Comparison of ENCODE assay signal across 30 cellular contexts in genomic region chr10:103499881-103500280, GRCh38. TPM values are rescaled to one million over a fixed set of nuclear protein-coding genes. Genes with fewer than 3 reads are reported as not detected.
A peak's percentile ranks its signal among the peaks of the same experiment; 100 is the strongest.
DNase-seq lines count a peak whose midpoint lies in the region; ATAC-seq, FAIRE-seq and TF ChIP-seq lines count a peak whose summit lies in the region.
"Had no signal": no experiment of that assay in that cellular context is flagged by ENCODE, and none has a peak within 500 bp of the region (broad histone marks: within the 10 kb centered on the region; RNA-seq: fewer than 3 reads in every experiment).

No MANE protein-coding gene starts in this region.

- no peaks in the 10 kb centered on the region for H3K36me3 Mint-ChIP-seq in type B pancreatic cell

- no peaks in the 10 kb centered on the region for H3K79me2 ChIP-seq in K562 (ENCODE audit: control insufficient read depth, insufficient read depth, low read length)

- H3K9me3 ChIP-seq in right atrium auricular region (no peaks in the 10 kb centered on the region), K562 (replicated peaks; ENCODE audit: control insufficient read depth, insufficient read depth, low read depth, low read length) (no peaks in the 10 kb centered on the region)
- H3K9me3 ChIP-seq: adrenal gland, colonic mucosa, left ventricle myocardium inferior, prostate gland, transverse colon had no signal

- intact Hi-C loops in cardiac septum (cut with DNase I) (no loop called here), K562 (cut with micrococcal nuclease) (loop anchor here (5.0 kb wide), 1 partner anchor 42 kb away; no protein-coding TSS in a partner anchor)

- TF ChIP-seq POLR2A in K562 (conservative IDR thresholded peaks at IDR 0.05): no peak

- no peak for TF ChIP-seq CTCF in right atrium auricular region (IDR thresholded peaks at IDR 0.05)
- no peak for TF ChIP-seq CTCF in K562 (IDR thresholded peaks at IDR 0.05 in 2 of 3, conservative IDR thresholded peaks at IDR 0.05 in 1 of 3; ENCODE audit: insufficient read depth in 2 of 3, low read depth in 1 of 3, low read length in 3 of 3)
- no peak for TF ChIP-seq CTCF in type B pancreatic cell (conservative IDR thresholded peaks at IDR 0.05)

- peaks cover 31% of the 10 kb centered on the region for H3K27me3 Mint-ChIP-seq in type B pancreatic cell

- H3K4me3 Mint-ChIP-seq in type B pancreatic cell: peak overlapping the region; percentile 37
- H3K4me3 Mint-ChIP-seq: activated CD4-positive, alpha-beta T cell treated with anti-CD3 and anti-CD28 coated beads, Interleukin-2, amount 10 ng/mL, durations not matched to agents 7 days and 5 days; activated T-cell treated with anti-CD3 and anti-CD28 coated beads, Interleukin-2, amount 50 U/mL, for 4 hours; CD4-positive, alpha-beta T cell; T-helper 2 cell treated with Interferon-gamma antibody and Interleukin-4, amounts not matched to agents 5 μg/mL and 100 μg/mL, for 36 hours had no signal

- CTCF ChIA-PET in K562 (lab: Yijun Ruan, JAX; ENCODE audit: low intra/inter-chr PET ratio): no interaction called here

- H3K27me3 ChIP-seq in right atrium auricular region (no peaks in the 10 kb centered on the region), K562 (ENCODE audit: control insufficient read depth in 2 of 2, insufficient read depth in 2 of 2, low read length in 2 of 2) (peaks cover 15 to 43% of the 10 kb centered on the region in 2 experiments; a peak in 3 of 5 replicates)
- H3K27me3 ChIP-seq: adrenal gland had no signal

- no peak overlapping the region for H3K27ac ChIP-seq in right atrium auricular region
- no peak overlapping the region for H3K27ac ChIP-seq in K562 (ENCODE audit: extremely low read depth, low read depth, low read length)
- H3K27ac ChIP-seq: adrenal gland, colonic mucosa, left ventricle myocardium inferior, prostate gland, transverse colon had no signal

- no peaks in the 10 kb centered on the region for H3K36me3 ChIP-seq in right atrium auricular region
- H3K36me3 ChIP-seq in K562 (ENCODE audit: control insufficient read depth, insufficient read depth, low read length): no peaks in the 10 kb centered on the region
- H3K36me3 ChIP-seq: adrenal gland, colonic mucosa, left ventricle myocardium inferior, prostate gland, transverse colon had no signal

- H3K9me1 ChIP-seq in K562 (ENCODE audit: control insufficient read depth, insufficient read depth, low read length): no peaks in the 10 kb centered on the region

- H3K4me1 ChIP-seq in right atrium auricular region (peaks cover 0 to 9% of the 10 kb centered on the region in 2 donors), K562 (replicated peaks in 1 of 2; ENCODE audit: control insufficient read depth in 2 of 2, insufficient read depth in 2 of 2, low read length in 2 of 2) (peaks cover 0 to 9% of the 10 kb centered on the region in 2 experiments; a peak in 4 of 5 replicates)
- H3K4me1 ChIP-seq: colonic mucosa, prostate gland, transverse colon had no signal

- no peak for FAIRE-seq in K562 (lab: Jason Lieb, UNC)
- FAIRE-seq: D721Med had no signal

- H3K4me1 Mint-ChIP-seq in type B pancreatic cell (ENCODE audit: unreplicated experiment): peaks cover 26% of the 10 kb centered on the region

- no peaks in the 10 kb centered on the region for H4K20me1 ChIP-seq in K562 (replicated peaks; ENCODE audit: control insufficient read depth, insufficient read depth, low read length)

- no peak overlapping the region for H3K4me2 ChIP-seq in K562 (ENCODE audit: insufficient read depth, low read length)

- no peak overlapping the region for H3K27ac Mint-ChIP-seq in type B pancreatic cell
- H3K27ac Mint-ChIP-seq: activated CD4-positive, alpha-beta T cell treated with anti-CD3 and anti-CD28 coated beads, Interleukin-2, amount 10 ng/mL, durations not matched to agents 7 days and 5 days; CD4-positive, alpha-beta T cell; T-helper 2 cell treated with Interferon-gamma antibody and Interleukin-4, amounts not matched to agents 5 μg/mL and 100 μg/mL, for 36 hours had no signal

- POLR2A ChIA-PET in K562 (lab: Yijun Ruan, JAX): interaction anchor here (1.2 kb wide), 1 partner anchor 9 kb away, joined by 3 read pairs; no protein-coding TSS in a partner anchor

- WGBS in K562 (ENCODE audit: insufficient coverage, low coverage, missing lambda C conversion rate): 1% methylated on average over 7 of the region's 7 CpGs

- no peak for TF ChIP-seq EP300 in K562 (IDR thresholded peaks at IDR 0.05; ENCODE audit: low read length)

- H3K4me3 ChIP-seq in right atrium auricular region (no peak overlapping the region), K562 (no peak overlapping the region)
- H3K4me3 ChIP-seq: adrenal gland, colonic mucosa, left ventricle myocardium inferior, prostate gland, transverse colon had no signal

- H3K9me3 Mint-ChIP-seq in type B pancreatic cell: no peaks in the 10 kb centered on the region
- H3K9me3 Mint-ChIP-seq: activated CD4-positive, alpha-beta T cell treated with anti-CD3 and anti-CD28 coated beads, Interleukin-2, amount 10 ng/mL, durations not matched to agents 7 days and 5 days; activated T-cell treated with anti-CD3 and anti-CD28 coated beads, Interleukin-2, amount 50 U/mL, for 4 hours; CD4-positive, alpha-beta T cell; T-helper 2 cell treated with Interferon-gamma antibody and Interleukin-4, amounts not matched to agents 5 μg/mL and 100 μg/mL, for 36 hours had no signal

- no peak for ATAC-seq in K562
- no peak for ATAC-seq in HG03378 (IDR thresholded peaks at IDR 0.05; ENCODE audit: unreplicated experiment)
- ATAC-seq: Panc1 had no signal

- TF ChIP-seq RAD21 in K562 (CRISPR knock-in tag; conservative IDR thresholded peaks at IDR 0.05 in 1 of 2, IDR thresholded peaks at IDR 0.05 in 1 of 2): no peak

- H3K9ac ChIP-seq in K562 (ENCODE audit: insufficient read depth in 1 of 2, low read depth in 2 of 2, low read length in 2 of 2): no peak overlapping the region

- H2AFZ ChIP-seq in K562 (ENCODE audit: low read depth, low read length): no peak overlapping the region

- DNase-seq in cardiac septum (ENCODE audit: low spot score): peak; percentile 20
- DNase-seq in right atrium auricular region (ENCODE audit: low spot score): no peak
- DNase-seq in K562 (ENCODE audit: extremely low read depth in 1 of 4, low spot score in 3 of 4): no peak
- DNase-seq in left kidney (ENCODE audit: low read depth, low spot score): peak; percentile 30
- no peak for DNase-seq in type B pancreatic cell (ENCODE audit: extremely low spot score, unreplicated experiment)
- DNase-seq in stimulated activated CD4-positive, alpha-beta T cell treated with anti-CD3 and anti-CD28 coated beads, Interleukin-4, amount 100 ng/mL, for 24 hours: no peak
- no peak for DNase-seq in NCI-H2107 (lab: John Stamatoyannopoulos, UW)
- DNase-seq: activated CD4-positive, alpha-beta T cell treated with anti-CD3 and anti-CD28 coated beads, Interleukin-2, amount 10 ng/mL, durations not matched to agents 7 days and 5 days; activated T-cell treated with anti-CD3 and anti-CD28 coated beads, Interleukin-2, amount 50 U/mL, for 4 hours; CD4-positive, alpha-beta T cell; colonic mucosa; effector CD8-positive, alpha-beta T cell; GOT3; left ventricle myocardium inferior; NCI-H1417; SHP77; stimulated activated CD4-positive, alpha-beta T cell treated with anti-CD3 and anti-CD28 coated beads, Interleukin-1b, Interleukin-23, amount 100 ng/mL, for 48 hours; transverse colon had no signal

- no TSS peak for BruUV-seq in K562 (replicated peaks; lab: Mats Ljungman, UMichigan)

- in situ Hi-C loops in K562 (cut with MboI): no loop called here

RNA-seq across cellular contexts. Expression of gene NEURL1, which starts 6.4 kb away (rescaled TPM):
- total RNA-seq in cardiac septum: 0.54 TPM
- total RNA-seq in right atrium auricular region: under 1 TPM in 1 of 2 donors, not detected in 1; 0.12 TPM
- 1.3 TPM in 1 of 2 replicates, not detected in the other for total RNA-seq in K562 (2011; cell fraction: chromatin; rRNA removed; ENCODE audit: low replicate concordance)
- total RNA-seq in K562 (2011; cell fraction: nucleolus; rRNA removed): 0.39 and 1.3 TPM in 2 replicates
- 0.22 and 0.84 TPM in 2 replicates for total RNA-seq in K562 (2011; cell fraction: nucleoplasm; rRNA removed)
- 0.08 and 0.45 TPM in 2 replicates for total RNA-seq in K562 (2014; rRNA removed)
- total RNA-seq in K562 (2014; rRNA removed; fragmentation: Illumina TruSeq; extraction: Trizol): not detected in 2 replicates
- total RNA-seq in K562 (2015; rRNA removed; fragmentation: Illumina TruSeq; extraction: Trizol): not detected in 2 replicates
- total RNA-seq in K562 (2021): 0.11 and 0.20 TPM in 2 replicates
- 0.20 and 0.21 TPM in 2 replicates for polyA plus RNA-seq in K562 (2011; rRNA removed)
- 0.43 and 1.3 TPM in 2 replicates for polyA plus RNA-seq in K562 (2011; cell fraction: cytosol; rRNA removed)
- polyA plus RNA-seq in K562 (2011; cell fraction: nucleus; rRNA removed): 0.38 and 2.3 TPM in 2 replicates
- polyA plus RNA-seq in K562 (2012): 0.20 and 0.24 TPM in 2 replicates
- polyA plus RNA-seq in K562 (2014; fragmentation: Illumina TruSeq; extraction: Trizol): 0.26 TPM in 1 of 2 replicates, not detected in the other
- under 1 TPM in 1 of 2 experiments, not detected in 1; 0.01 TPM for polyA plus RNA-seq in K562 (2014; fragmentation: Nextera tagmentation; extraction: Ambion mirVana)
- 0.04 TPM in 1 of 2 replicates, not detected in the other for polyA plus RNA-seq in K562 (2014; rRNA removed)
- polyA minus RNA-seq in K562 (2011; rRNA and poly(A)+ RNA removed): 0.11 TPM in 1 of 2 replicates, not detected in the other
- 0.29 TPM in 1 of 2 replicates, not detected in the other for polyA minus RNA-seq in K562 (2011; cell fraction: cytosol; rRNA and poly(A)+ RNA removed)
- polyA minus RNA-seq in K562 (2011; cell fraction: nucleus; rRNA and poly(A)+ RNA removed): 0.22 and 0.67 TPM in 2 replicates
- total RNA-seq in type B pancreatic cell (ENCODE audit: low replicate concordance): 38.3 and 102 TPM in 2 replicates
- total RNA-seq: A172, NCI-H460 had no signal

RNA-seq across cellular contexts. Expression of gene CALHM3, which starts 20.8 kb away (rescaled TPM):
- total RNA-seq in cardiac septum: not detected
- total RNA-seq in right atrium auricular region: not detected
- not detected in 2 replicates for total RNA-seq in K562 (2011; cell fraction: chromatin; rRNA removed; ENCODE audit: low replicate concordance)
- not detected in 2 replicates for total RNA-seq in K562 (2011; cell fraction: nucleolus; rRNA removed)
- not detected in 2 replicates for total RNA-seq in K562 (2011; cell fraction: nucleoplasm; rRNA removed)
- not detected in 2 replicates for total RNA-seq in K562 (2014; rRNA removed)
- not detected in 2 replicates for total RNA-seq in K562 (2014; rRNA removed; fragmentation: Illumina TruSeq; extraction: Trizol)
- not detected in 2 replicates for total RNA-seq in K562 (2015; rRNA removed; fragmentation: Illumina TruSeq; extraction: Trizol)
- total RNA-seq in K562 (2021): not detected in 2 replicates
- not detected in 2 replicates for polyA plus RNA-seq in K562 (2011; rRNA removed)
- not detected in 2 replicates for polyA plus RNA-seq in K562 (2011; cell fraction: cytosol; rRNA removed)
- polyA plus RNA-seq in K562 (2011; cell fraction: nucleus; rRNA removed): not detected in 2 replicates
- polyA plus RNA-seq in K562 (2012): 0.10 TPM in 1 of 2 replicates, not detected in the other
- polyA plus RNA-seq in K562 (2014; fragmentation: Illumina TruSeq; extraction: Trizol): not detected in 2 replicates
- not detected for polyA plus RNA-seq in K562 (2014; fragmentation: Nextera tagmentation; extraction: Ambion mirVana)
- polyA plus RNA-seq in K562 (2014; rRNA removed): not detected in 2 replicates
- not detected in 2 replicates for polyA minus RNA-seq in K562 (2011; rRNA and poly(A)+ RNA removed)
- polyA minus RNA-seq in K562 (2011; cell fraction: cytosol; rRNA and poly(A)+ RNA removed): not detected in 2 replicates
- not detected in 2 replicates for polyA minus RNA-seq in K562 (2011; cell fraction: nucleus; rRNA and poly(A)+ RNA removed)
- 3.3 and 20.3 TPM in 2 replicates for total RNA-seq in type B pancreatic cell (ENCODE audit: low replicate concordance)
- total RNA-seq: activated T-cell treated with anti-CD3 and anti-CD28 coated beads, Interleukin-2, amount 50 U/mL, for 4 hours; adrenal gland; CD4-positive, alpha-beta T cell; colonic mucosa; epithelial cell of proximal tubule; HT-29; left ventricle myocardium inferior; mesenteric fat pad; myocyte; NCI-H460; transverse colon had no signal

RNA-seq across cellular contexts. Expression of gene CALHM1, which starts 41.2 kb away (rescaled TPM):
- not detected for total RNA-seq in cardiac septum
- not detected for total RNA-seq in right atrium auricular region
- not detected in 2 replicates for total RNA-seq in K562 (2011; cell fraction: chromatin; rRNA removed; ENCODE audit: low replicate concordance)
- total RNA-seq in K562 (2011; cell fraction: nucleolus; rRNA removed): not detected in 2 replicates
- not detected in 2 replicates for total RNA-seq in K562 (2011; cell fraction: nucleoplasm; rRNA removed)
- not detected in 2 replicates for total RNA-seq in K562 (2014; rRNA removed)
- total RNA-seq in K562 (2014; rRNA removed; fragmentation: Illumina TruSeq; extraction: Trizol): not detected in 2 replicates
- total RNA-seq in K562 (2015; rRNA removed; fragmentation: Illumina TruSeq; extraction: Trizol): not detected in 2 replicates
- total RNA-seq in K562 (2021): not detected in 2 replicates
- polyA plus RNA-seq in K562 (2011; rRNA removed): not detected in 2 replicates
- not detected in 2 replicates for polyA plus RNA-seq in K562 (2011; cell fraction: cytosol; rRNA removed)
- not detected in 2 replicates for polyA plus RNA-seq in K562 (2011; cell fraction: nucleus; rRNA removed)
- not detected in 2 replicates for polyA plus RNA-seq in K562 (2012)
- not detected in 2 replicates for polyA plus RNA-seq in K562 (2014; fragmentation: Illumina TruSeq; extraction: Trizol)
- under 1 TPM in 1 of 2 experiments, not detected in 1; 0.03 TPM for polyA plus RNA-seq in K562 (2014; fragmentation: Nextera tagmentation; extraction: Ambion mirVana)
- not detected in 2 replicates for polyA plus RNA-seq in K562 (2014; rRNA removed)
- polyA minus RNA-seq in K562 (2011; rRNA and poly(A)+ RNA removed): not detected in 2 replicates
- polyA minus RNA-seq in K562 (2011; cell fraction: cytosol; rRNA and poly(A)+ RNA removed): not detected in 2 replicates
- not detected in 2 replicates for polyA minus RNA-seq in K562 (2011; cell fraction: nucleus; rRNA and poly(A)+ RNA removed)
- 0.17 TPM in 1 of 2 replicates, not detected in the other for total RNA-seq in type B pancreatic cell (ENCODE audit: low replicate concordance)
- total RNA-seq: A172; activated T-cell treated with anti-CD3 and anti-CD28 coated beads, Interleukin-2, amount 50 U/mL, for 4 hours; adrenal gland; CD4-positive, alpha-beta T cell; colonic mucosa; epithelial cell of proximal tubule; HT-29; left ventricle myocardium inferior; mesenteric fat pad; myocyte; NCI-H460; prostate gland; transverse colon had no signal
- polyA plus RNA-seq: adrenal gland had no signal

RNA-seq across cellular contexts. Expression of gene CALHM2, which starts 47.7 kb away (rescaled TPM):
- total RNA-seq in cardiac septum: 12.7 TPM
- total RNA-seq in right atrium auricular region: 10 to 100 TPM; 23.8 to 57.7 TPM
- total RNA-seq in K562 (2011; cell fraction: chromatin; rRNA removed; ENCODE audit: low replicate concordance): not detected in 2 replicates
- total RNA-seq in K562 (2011; cell fraction: nucleolus; rRNA removed): not detected in 2 replicates
- not detected in 2 replicates for total RNA-seq in K562 (2011; cell fraction: nucleoplasm; rRNA removed)
- total RNA-seq in K562 (2014; rRNA removed): not detected in 2 replicates
- total RNA-seq in K562 (2014; rRNA removed; fragmentation: Illumina TruSeq; extraction: Trizol): not detected in 2 replicates
- total RNA-seq in K562 (2015; rRNA removed; fragmentation: Illumina TruSeq; extraction: Trizol): not detected in 2 replicates
- 0.16 TPM in 1 of 2 replicates, not detected in the other for total RNA-seq in K562 (2021)
- 0.08 and 0.39 TPM in 2 replicates for polyA plus RNA-seq in K562 (2011; rRNA removed)
- polyA plus RNA-seq in K562 (2011; cell fraction: cytosol; rRNA removed): 0.10 and 0.41 TPM in 2 replicates
- 0.17 and 0.35 TPM in 2 replicates for polyA plus RNA-seq in K562 (2011; cell fraction: nucleus; rRNA removed)
- polyA plus RNA-seq in K562 (2012): 1.3 and 1.7 TPM in 2 replicates
- polyA plus RNA-seq in K562 (2014; fragmentation: Illumina TruSeq; extraction: Trizol): not detected in 2 replicates
- under 1 TPM; 0.13 to 0.14 TPM for polyA plus RNA-seq in K562 (2014; fragmentation: Nextera tagmentation; extraction: Ambion mirVana)
- polyA plus RNA-seq in K562 (2014; rRNA removed): not detected in 2 replicates
- polyA minus RNA-seq in K562 (2011; rRNA and poly(A)+ RNA removed): not detected in 2 replicates
- polyA minus RNA-seq in K562 (2011; cell fraction: cytosol; rRNA and poly(A)+ RNA removed): 0.73 TPM in 1 of 2 replicates, not detected in the other
- 0.22 TPM in 1 of 2 replicates, not detected in the other for polyA minus RNA-seq in K562 (2011; cell fraction: nucleus; rRNA and poly(A)+ RNA removed)
- 3.5 and 27.8 TPM in 2 replicates for total RNA-seq in type B pancreatic cell (ENCODE audit: low replicate concordance)

Comparison
In these comparisons a context has a peak if more than half of its experiments do, and no peak if none do; other contexts are left out.
1. DNase-seq: peak in cardiac septum (single experiment) and left kidney (single experiment); none in right atrium auricular region (single experiment), K562 (0 of 4), type B pancreatic cell (single experiment), stimulated activated CD4-positive, alpha-beta T cell treated with anti-CD3 and anti-CD28 coated beads, Interleukin-4, amount 100 ng/mL, for 24 hours (single experiment) and NCI-H2107 (single experiment).
2. RNA of gene NEURL1, which starts 6.4 kb away (total RNA-seq): 38.3 to 102 TPM in type B pancreatic cell; 0.54 TPM in cardiac septum (single experiment), 0.12 TPM in right atrium auricular region and 0.08 to 1.3 TPM in K562; every median in the first group is over 10 times any median in the second.